ENCODE assay signal across 2 cellular contexts in genomic region chr18:55245200-55245599, GRCh38.
TF ChIP-seq lines count a peak whose summit lies in the region.

No MANE protein-coding gene starts in this region.

TF ChIP-seq in IMR-90, 13 proteins besides CTCF, POLR2A, EP300 and RAD21:
- TF ChIP-seq FOS (IDR thresholded peaks at IDR 0.05; ENCODE audit: low read depth, low read length) (no peak), MAFK (IDR thresholded peaks at IDR 0.05; ENCODE audit: low read depth, low read length) (no peak), MXI1 (IDR thresholded peaks at IDR 0.05; ENCODE audit: borderline replicate concordance, low read depth, low read length) (no peak), USF2 (IDR thresholded peaks at IDR 0.05; ENCODE audit: low read depth, low read length) (no peak), CHD1 (IDR thresholded peaks at IDR 0.05; ENCODE audit: low read depth, low read length) (no peak), RCOR1 (IDR thresholded peaks at IDR 0.05; ENCODE audit: insufficient replicate concordance, low read length) (no peak), CEBPB (IDR thresholded peaks at IDR 0.05; ENCODE audit: low read depth, low read length) (no peak), NFE2L2 (IDR thresholded peaks at IDR 0.05; ENCODE audit: low read depth, low read length) (no peak), ELK1 (IDR thresholded peaks at IDR 0.05; ENCODE audit: borderline replicate concordance, low read depth, low read length) (no peak), BHLHE40 (IDR thresholded peaks at IDR 0.05; ENCODE audit: low read depth, low read length) (no peak)

TF ChIP-seq in endothelial cell of umbilical vein, 7 proteins besides CTCF, POLR2A, EP300 and RAD21:
- TF ChIP-seq EZH2 (IDR thresholded peaks at IDR 0.05; ENCODE audit: borderline replicate concordance, low read depth, low read length, severe bottlenecking), result no peak
- no peak for TF ChIP-seq POLR2AphosphoS5 (IDR thresholded peaks at IDR 0.05; ENCODE audit: insufficient read depth, low read depth, low read length)
- no peak for TF ChIP-seq GATA2 (IDR thresholded peaks at IDR 0.05; ENCODE audit: insufficient read depth, insufficient read length, low read depth, low read length)
- no peak for TF ChIP-seq MAX (IDR thresholded peaks at IDR 0.05; ENCODE audit: insufficient read depth, insufficient read length)
- no peak for TF ChIP-seq JUN (IDR thresholded peaks at IDR 0.05; ENCODE audit: borderline replicate concordance, insufficient read depth, insufficient read length, low read depth)
- TF ChIP-seq MYC (IDR thresholded peaks at IDR 0.05; ENCODE audit: low read depth, low read length), result no peak
- TF ChIP-seq FOS (IDR thresholded peaks at IDR 0.05; ENCODE audit: borderline replicate concordance, insufficient read depth, low read length), result no peak
